21 cellular contexts compared by ENCODE assay signal in the genomic region with DNA sequence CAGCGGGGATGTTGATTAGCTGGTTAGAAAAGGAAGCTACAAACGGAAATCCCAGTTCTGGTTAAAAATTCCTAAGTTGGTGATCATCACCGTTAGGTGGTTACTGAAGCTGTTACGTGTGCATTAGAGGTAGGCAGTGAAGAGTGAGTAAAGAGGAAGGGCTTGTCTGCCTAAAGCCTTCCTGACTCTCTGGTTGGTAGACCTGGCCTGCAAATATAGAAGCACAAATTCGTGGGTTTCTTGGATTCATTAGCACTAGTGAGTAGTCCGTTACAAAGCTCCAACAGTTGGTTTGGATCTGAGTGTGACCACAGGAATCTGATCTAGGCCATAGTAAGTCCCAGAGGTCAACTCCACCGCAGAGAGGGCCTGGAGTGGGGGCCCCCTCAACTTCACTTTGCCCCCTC.
DNase-seq lines count a peak whose midpoint lies in the region; ATAC-seq and TF ChIP-seq lines count a peak whose summit lies in the region.
"Had no signal": no experiment of that assay in that cellular context is flagged by ENCODE, and none has a peak within 500 bp of the region (broad histone marks: within the 10 kb centered on the region; RNA-seq: fewer than 3 reads in every experiment).

No MANE protein-coding gene starts in this region.

- H3K4me1 ChIP-seq in H9 (ENCODE audit: insufficient read depth, low read length): no peaks in the 10 kb centered on the region
- H3K4me1 ChIP-seq in SJCRH30: peaks cover 20% of the 10 kb centered on the region
- H3K4me1 ChIP-seq in psoas muscle: peaks cover 13% of the 10 kb centered on the region
- H3K4me1 ChIP-seq: HAP-1 had no signal

- no peaks in the 10 kb centered on the region for H3K27me3 Mint-ChIP-seq in H9 (ENCODE audit: low read depth)
- H3K27me3 Mint-ChIP-seq: memory B cell had no signal

- H3K27me3 ChIP-seq in H9 (ENCODE audit: insufficient read depth, low read length) (no peaks in the 10 kb centered on the region), SJCRH30 (no peaks in the 10 kb centered on the region), psoas muscle (ENCODE audit: insufficient read depth in 3 of 3, low read length in 2 of 3) (no peaks in the 10 kb centered on the region)
- H3K27me3 ChIP-seq: cardiac muscle cell, tibial artery had no signal

- H3K9ac ChIP-seq in H9 (ENCODE audit: extremely low read depth, insufficient read length, low read length): no peak overlapping the region

- H2BK120ac ChIP-seq in H9 (ENCODE audit: low read depth, low read length, poor library complexity, severe bottlenecking): no peak overlapping the region

- H3K4me3 ChIP-seq in SJCRH30: no peak overlapping the region
- H3K4me3 ChIP-seq in psoas muscle: no peak overlapping the region
- H3K4me3 ChIP-seq: cardiac muscle cell, HAP-1, tibial artery had no signal

- H3K56ac ChIP-seq in H9 (ENCODE audit: insufficient read length, low read depth, low read length): no peak overlapping the region

- no peaks in the 10 kb centered on the region for H3K36me3 ChIP-seq in SJCRH30
- no peaks in the 10 kb centered on the region for H3K36me3 ChIP-seq in psoas muscle (ENCODE audit: insufficient read depth in 1 of 2, low read depth in 1 of 2)
- H3K36me3 ChIP-seq: cardiac muscle cell, HAP-1, tibial artery had no signal

- H3K9me3 Mint-ChIP-seq in H9: no peaks in the 10 kb centered on the region
- H3K9me3 Mint-ChIP-seq: memory B cell; T-helper 1 cell treated with Interleukin-12 subunit alpha and Interleukin-12 subunit beta and Interleukin-4 antibody, amounts not matched to agents 30 μg/mL and 1 μg/mL, for 36 hours had no signal

- H2AFZ ChIP-seq in H9 (ENCODE audit: low read length): peak overlapping the region; percentile 73

- no peak for DNase-seq in H9
- peak; percentile 23 to 46 for DNase-seq in SJCRH30
- peak; percentile 63 for DNase-seq in fibroblast of peridontal ligament (ENCODE audit: extremely low read depth)
- no peak for DNase-seq in psoas muscle
- no peak for DNase-seq in NCI-H187 treated with DMSO at 0.1 percent for 48 hours (lab: John Stamatoyannopoulos, UW)
- no peak for DNase-seq in GM19240 (ENCODE audit: insufficient read length, low spot score)
- DNase-seq in NCI-H748 (lab: John Stamatoyannopoulos, UW; ENCODE audit: unreplicated experiment): no peak
- DNase-seq in NCI-H510A treated with DMSO at 0.1 percent for 48 hours (lab: John Stamatoyannopoulos, UW): no peak
- DNase-seq: activated CD4-positive, CD25-positive, alpha-beta regulatory T cell treated with anti-CD3 and anti-CD28 coated beads, Interleukin-2, amount 50 U/mL, for 72 hours; activated naive CD4-positive, alpha-beta T cell treated with anti-CD3 and anti-CD28 coated beads for 36 hours; C1 segment of cervical spinal cord; DMS79; effector CD4-positive, alpha-beta T cell; foreskin melanocyte; NCI-H774; RPMI8226; tibial artery had no signal

- H3K4ac ChIP-seq in H9 (ENCODE audit: low read depth, low read length): no peak overlapping the region

- no peak overlapping the region for H3K4me3 Mint-ChIP-seq in H9
- H3K4me3 Mint-ChIP-seq: activated naive CD4-positive, alpha-beta T cell treated with anti-CD3 and anti-CD28 coated beads for 36 hours; memory B cell; T-helper 1 cell treated with Interleukin-12 subunit alpha and Interleukin-12 subunit beta and Interleukin-4 antibody, amounts not matched to agents 30 μg/mL and 1 μg/mL, for 36 hours had no signal

- no peak overlapping the region for H2AK5ac ChIP-seq in H9 (ENCODE audit: insufficient read length, low read length)

- H4K91ac ChIP-seq in H9 (ENCODE audit: insufficient read length, low read depth, low read length): no peak overlapping the region

- no peaks in the 10 kb centered on the region for H3K36me3 Mint-ChIP-seq in H9 (ENCODE audit: insufficient read depth in 1 of 3, low read depth in 3 of 3)
- H3K36me3 Mint-ChIP-seq: memory B cell had no signal

- H3K14ac ChIP-seq in H9 (ENCODE audit: insufficient read depth, low read length): no peak overlapping the region

- WGBS in H9 (ENCODE audit: extremely low coverage, insufficient read length, low lambda C conversion rate): no CpG with 5 or more reads among the region's 7 CpGs
- WGBS in psoas muscle, 3 donors: 71 to 78% (median 73%) methylated on average over 7 of the region's 7 CpGs

- H2BK15ac ChIP-seq in H9 (ENCODE audit: low read depth, low read length): no peak overlapping the region

- TF ChIP-seq CTCF in H9 (conservative IDR thresholded peaks at IDR 0.05): no peak
- TF ChIP-seq CTCF in psoas muscle (IDR thresholded peaks at IDR 0.05): no peak

- no peaks in the 10 kb centered on the region for H3K79me2 ChIP-seq in H9 (ENCODE audit: insufficient read depth, low read length)

- H3K27ac Mint-ChIP-seq in H9: no peak overlapping the region
- H3K27ac Mint-ChIP-seq: activated naive CD4-positive, alpha-beta T cell treated with anti-CD3 and anti-CD28 coated beads for 36 hours; memory B cell; T-helper 1 cell treated with Interleukin-12 subunit alpha and Interleukin-12 subunit beta and Interleukin-4 antibody, amounts not matched to agents 30 μg/mL and 1 μg/mL, for 36 hours had no signal

- no peak overlapping the region for H2BK5ac ChIP-seq in H9 (ENCODE audit: insufficient read length, low read length)

- intact Hi-C loops in psoas muscle (cut with DNase I): no loop called here

- H2BK12ac ChIP-seq in H9 (ENCODE audit: insufficient read length, low read depth, low read length): no peak overlapping the region

- no peak overlapping the region for H4K5ac ChIP-seq in H9 (ENCODE audit: insufficient read length, low read depth, low read length)

- H3K23ac ChIP-seq in H9 (ENCODE audit: insufficient read length, low read depth, low read length): no peak overlapping the region

- no peak overlapping the region for H3T11ph ChIP-seq in H9 (ENCODE audit: low read length)

- no peak overlapping the region for H3K18ac ChIP-seq in H9 (ENCODE audit: insufficient read length, low read depth, low read length)

- H3K4me2 ChIP-seq in H9 (ENCODE audit: insufficient read depth, insufficient read length, low read length): no peak overlapping the region

- no peaks in the 10 kb centered on the region for H3K79me1 ChIP-seq in H9 (ENCODE audit: insufficient read depth, low read depth, low read length, poor library complexity, severe bottlenecking)

- H2BK20ac ChIP-seq in H9 (ENCODE audit: low read depth, low read length, poor library complexity, severe bottlenecking): no peak overlapping the region

- no peaks in the 10 kb centered on the region for H3K23me2 ChIP-seq in H9 (ENCODE audit: insufficient read length, low read depth, low read length, poor library complexity, severe bottlenecking)

- no peak overlapping the region for H4K8ac ChIP-seq in H9 (replicated peaks; ENCODE audit: insufficient read length, low read depth, low read length)

- peak in 1 of 4 donors; percentile 32 for ATAC-seq in psoas muscle

- no peaks in the 10 kb centered on the region for H4K20me1 ChIP-seq in H9 (ENCODE audit: control insufficient read depth, insufficient read depth, insufficient read length)

- H3K9me3 ChIP-seq in H9 (ENCODE audit: control insufficient read depth, low read depth, low read length) (no peaks in the 10 kb centered on the region), SJCRH30 (replicated peaks) (no peaks in the 10 kb centered on the region), psoas muscle (no peaks in the 10 kb centered on the region)
- H3K9me3 ChIP-seq: HAP-1, tibial artery had no signal

- H3K4me1 Mint-ChIP-seq in H9: peaks cover 8 to 9% of the 10 kb centered on the region in 2 experiments
- H3K4me1 Mint-ChIP-seq: memory B cell had no signal

- H3K27ac ChIP-seq in H9 (ENCODE audit: insufficient read length, low read depth, low read length) (no peak overlapping the region), SJCRH30 (no peak overlapping the region), psoas muscle (peak overlapping the region; percentile 19)
- H3K27ac ChIP-seq: cardiac muscle cell, tibial artery had no signal

Comparison
In these comparisons a context has a peak if more than half of its experiments do, and no peak if none do; other contexts are left out.
1. DNase-seq: peak in SJCRH30 (2 of 2) and fibroblast of peridontal ligament (single experiment); none in H9 (single experiment), psoas muscle (0 of 2), NCI-H187 treated with DMSO at 0.1 percent for 48 hours (single experiment), GM19240 (single experiment), NCI-H748 (single experiment) and NCI-H510A treated with DMSO at 0.1 percent for 48 hours (single experiment).